ENCODE assay signal across 1 cellular context in the genomic region with DNA sequence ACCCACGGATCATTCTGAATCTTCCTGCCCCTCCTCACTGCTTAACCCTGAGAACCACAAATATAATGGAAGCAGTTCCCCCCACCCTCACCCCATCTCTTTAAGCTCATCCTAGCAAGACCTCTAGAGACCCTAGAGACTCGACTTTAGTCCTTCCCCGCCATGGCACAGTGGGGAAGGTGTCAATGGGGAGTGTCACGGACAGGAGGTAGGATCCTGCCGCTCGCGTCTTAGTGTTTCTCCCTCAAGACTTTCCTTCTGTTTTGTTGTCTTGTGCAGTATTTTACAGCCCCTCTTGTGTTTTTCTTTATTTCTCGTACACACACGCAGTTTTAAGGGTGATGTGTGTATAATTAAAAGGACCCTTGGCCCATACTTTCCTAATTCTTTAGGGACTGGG.
TF ChIP-seq lines count a peak whose summit lies in the region.

No MANE protein-coding gene starts in this region.

TF ChIP-seq in H1, 55 proteins besides CTCF, POLR2A, EP300 and RAD21:
- TF ChIP-seq EGR1 (IDR thresholded peaks at IDR 0.05; ENCODE audit: borderline replicate concordance, low read depth, low read length) (no peak), HDAC2 (IDR thresholded peaks at IDR 0.05; ENCODE audit: borderline replicate concordance in 1 of 2, low read depth in 2 of 2, low read length in 2 of 2) (no peak), ZNF274 (IDR thresholded peaks at IDR 0.05; ENCODE audit: borderline replicate concordance, extremely low read depth, low read length) (no peak), BACH1 (IDR thresholded peaks at IDR 0.05; ENCODE audit: low read length) (no peak), SRF (IDR thresholded peaks at IDR 0.05; ENCODE audit: low read depth, low read length) (no peak), SAP30 (IDR thresholded peaks at IDR 0.05; ENCODE audit: insufficient read depth, insufficient replicate concordance, low read length) (no peak), SP1 (IDR thresholded peaks at IDR 0.05; ENCODE audit: low read depth, low read length) (no peak), CBX5 (IDR thresholded peaks at IDR 0.05; ENCODE audit: low read depth, low read length) (no peak), JUN (IDR thresholded peaks at IDR 0.05; ENCODE audit: low read depth, low read length) (no peak), JUND (IDR thresholded peaks at IDR 0.05; ENCODE audit: low read length) (no peak), TCF12 (IDR thresholded peaks at IDR 0.05; ENCODE audit: low read depth, low read length) (no peak)
- TF ChIP-seq, protein P1, sequence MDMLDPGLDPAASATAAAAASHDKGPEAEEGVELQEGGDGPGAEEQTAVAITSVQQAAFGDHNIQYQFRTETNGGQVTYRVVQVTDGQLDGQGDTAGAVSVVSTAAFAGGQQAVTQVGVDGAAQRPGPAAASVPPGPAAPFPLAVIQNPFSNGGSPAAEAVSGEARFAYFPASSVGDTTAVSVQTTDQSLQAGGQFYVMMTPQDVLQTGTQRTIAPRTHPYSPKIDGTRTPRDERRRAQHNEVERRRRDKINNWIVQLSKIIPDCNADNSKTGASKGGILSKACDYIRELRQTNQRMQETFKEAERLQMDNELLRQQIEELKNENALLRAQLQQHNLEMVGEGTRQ (IDR thresholded peaks at IDR 0.05; ENCODE audit: low read length) = no peak
- TF ChIP-seq, protein P2, sequence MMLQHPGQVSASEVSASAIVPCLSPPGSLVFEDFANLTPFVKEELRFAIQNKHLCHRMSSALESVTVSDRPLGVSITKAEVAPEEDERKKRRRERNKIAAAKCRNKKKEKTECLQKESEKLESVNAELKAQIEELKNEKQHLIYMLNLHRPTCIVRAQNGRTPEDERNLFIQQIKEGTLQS (IDR thresholded peaks at IDR 0.05; ENCODE audit: insufficient read depth, low read depth, low read length) = no peak
